Comparison of ENCODE assay signal across 8 cellular contexts in the genomic region with DNA sequence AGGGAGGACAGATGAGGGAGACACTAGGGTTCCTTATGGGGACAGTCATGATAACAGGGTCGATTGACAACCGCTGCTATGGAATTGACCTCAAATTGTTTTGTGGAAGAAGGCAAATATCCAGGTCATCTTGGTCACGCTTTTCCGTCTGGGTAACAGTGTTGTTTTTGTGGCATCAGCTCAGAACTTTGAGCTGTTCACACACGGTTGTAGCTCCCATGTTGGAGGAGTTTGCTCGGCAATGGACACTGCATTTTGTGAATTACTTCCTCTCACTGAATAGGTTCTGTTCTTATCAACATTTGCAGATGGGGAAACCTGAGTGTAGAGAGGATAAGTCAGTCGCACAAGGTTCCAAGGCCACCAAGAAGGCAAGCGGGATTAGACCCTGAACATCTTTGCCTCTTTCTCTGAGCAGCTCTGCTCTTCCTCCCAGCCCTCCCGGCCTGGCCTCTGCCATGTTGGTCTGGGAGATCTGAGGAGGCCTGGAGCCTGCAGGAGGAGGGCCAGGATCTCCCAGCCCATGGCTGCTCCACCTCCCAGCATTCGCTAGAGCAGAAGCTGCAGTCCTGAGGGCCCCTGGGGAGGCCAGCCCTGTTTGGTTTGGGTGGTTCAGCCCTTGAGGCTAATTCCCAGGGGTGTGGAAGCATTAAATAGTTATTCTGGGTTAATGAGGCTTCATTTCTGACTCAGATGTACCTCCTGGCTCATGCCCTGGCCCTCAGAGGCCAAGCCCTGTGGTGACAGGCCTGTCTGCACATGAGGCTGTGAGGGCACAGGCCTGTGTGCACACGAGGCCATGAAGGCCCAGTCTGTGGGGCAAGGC.
A peak's percentile ranks its signal among the peaks of the same experiment; 100 is the strongest.
DNase-seq lines count a peak whose midpoint lies in the region; ATAC-seq lines count a peak whose summit lies in the region.
"Had no signal": no experiment of that assay in that cellular context is flagged by ENCODE, and none has a peak within 500 bp of the region (broad histone marks: within the 10 kb centered on the region; RNA-seq: fewer than 3 reads in every experiment).

No MANE protein-coding gene starts in this region.

- peaks cover 0 to 5% of the 10 kb centered on the region in 2 donors for H3K36me3 ChIP-seq in esophagus (ENCODE audit: control insufficient read depth in 2 of 2, insufficient read depth in 2 of 2, low read length in 1 of 2)

- peaks cover 18% of the 10 kb centered on the region for H3K36me3 Mint-ChIP-seq in stimulated activated memory B cell treated with anti-CD40 and anti-IgM and Interleukin-4, amounts not matched to agents 10 μg/mL and 1 μg/mL and 100 μg/mL, for 72 hours

- no peaks in the 10 kb centered on the region for H3K27me3 Mint-ChIP-seq in stimulated activated memory B cell treated with anti-CD40 and anti-IgM and Interleukin-4, amounts not matched to agents 10 μg/mL and 1 μg/mL and 100 μg/mL, for 72 hours

- H3K27ac Mint-ChIP-seq in stimulated activated memory B cell treated with anti-CD40 and anti-IgM and Interleukin-4, amounts not matched to agents 10 μg/mL and 1 μg/mL and 100 μg/mL, for 72 hours: no peak overlapping the region

- ATAC-seq in GM19463 (IDR thresholded peaks at IDR 0.05; ENCODE audit: unreplicated experiment) (peak; percentile 31), GM18873 (IDR thresholded peaks at IDR 0.05; ENCODE audit: low FRiP score, unreplicated experiment) (no peak)
- peak; percentile 60 for ATAC-seq in stimulated activated memory B cell treated with anti-CD40 and anti-IgM and Interleukin-4, amounts not matched to agents 10 μg/mL and 1 μg/mL and 100 μg/mL, for 72 hours

- no peak overlapping the region for H3K4me3 Mint-ChIP-seq in stimulated activated memory B cell treated with anti-CD40 and anti-IgM and Interleukin-4, amounts not matched to agents 10 μg/mL and 1 μg/mL and 100 μg/mL, for 72 hours

- WGBS in esophagus, 2 donors: 64 to 68% methylated on average over 11 of the region's 11 CpGs

- H3K4me1 Mint-ChIP-seq in stimulated activated memory B cell treated with anti-CD40 and anti-IgM and Interleukin-4, amounts not matched to agents 10 μg/mL and 1 μg/mL and 100 μg/mL, for 72 hours: peaks cover 28% of the 10 kb centered on the region

- peaks cover 5 to 27% of the 10 kb centered on the region in 2 donors for H3K4me1 ChIP-seq in esophagus (ENCODE audit: control insufficient read depth in 2 of 2, insufficient read depth in 2 of 2, low read length in 1 of 2)

- no peak overlapping the region for H3K4me3 ChIP-seq in esophagus (ENCODE audit: low read depth in 1 of 2, low read length in 2 of 2)

- DNase-seq in NCI-H1436 (lab: John Stamatoyannopoulos, UW) (peak; percentile 84), SIG-M5 treated with dmso at 0.1 percent for 504 hours (lab: John Stamatoyannopoulos, UW; ENCODE audit: unreplicated experiment) (no peak), NOMO-1 treated with dmso at 0.1 percent for 144 hours (lab: John Stamatoyannopoulos, UW; ENCODE audit: unreplicated experiment) (no peak)
- DNase-seq: activated gamma-delta T cell had no signal

- no peaks in the 10 kb centered on the region for H3K27me3 ChIP-seq in esophagus (ENCODE audit: control insufficient read depth in 1 of 2, insufficient read depth in 2 of 2, low read length in 2 of 2)

- peak overlapping the region; percentile 88 to 90 for H3K27ac ChIP-seq in esophagus (ENCODE audit: low read depth in 2 of 2, low read length in 1 of 2)

- no peaks in the 10 kb centered on the region for H3K9me3 Mint-ChIP-seq in stimulated activated memory B cell treated with anti-CD40 and anti-IgM and Interleukin-4, amounts not matched to agents 10 μg/mL and 1 μg/mL and 100 μg/mL, for 72 hours

- no peaks in the 10 kb centered on the region for H3K9me3 ChIP-seq in esophagus (ENCODE audit: control insufficient read depth in 2 of 2, insufficient read depth in 1 of 2, low read depth in 1 of 2, low read length in 1 of 2)
